ENCODE assay signal across 4 cellular contexts in genomic region chr17:41054556-41054955, GRCh38. TPM values are rescaled to one million over a fixed set of nuclear protein-coding genes. Genes with fewer than 3 reads are reported as not detected.
"Had no signal": no experiment of that assay in that cellular context is flagged by ENCODE, and none has a peak within 500 bp of the region (broad histone marks: within the 10 kb centered on the region; RNA-seq: fewer than 3 reads in every experiment).

No MANE protein-coding gene starts in this region.

RNA-seq across cellular contexts. Expression of gene KRTAP2-2, which starts 0.5 kb away (rescaled TPM):
- total RNA-seq: LHCN-M2, M059J, MCF 10A, NCI-H460 had no signal

RNA-seq across cellular contexts. Expression of gene KRTAP2-3, which starts 5.4 kb away (rescaled TPM):
- total RNA-seq: MCF 10A, NCI-H460 had no signal

RNA-seq across cellular contexts. Expression of gene KRTAP2-1, which starts 7.4 kb away (rescaled TPM):
- total RNA-seq: LHCN-M2, M059J, MCF 10A, NCI-H460 had no signal

RNA-seq across cellular contexts. Expression of gene KRTAP2-4, which starts 11.1 kb away (rescaled TPM):
- total RNA-seq: LHCN-M2, M059J, MCF 10A, NCI-H460 had no signal

RNA-seq across cellular contexts. Expression of gene KRTAP1-1, which starts 13.3 kb away (rescaled TPM):
- total RNA-seq: LHCN-M2, M059J, MCF 10A, NCI-H460 had no signal
